In the genomic region with DNA sequence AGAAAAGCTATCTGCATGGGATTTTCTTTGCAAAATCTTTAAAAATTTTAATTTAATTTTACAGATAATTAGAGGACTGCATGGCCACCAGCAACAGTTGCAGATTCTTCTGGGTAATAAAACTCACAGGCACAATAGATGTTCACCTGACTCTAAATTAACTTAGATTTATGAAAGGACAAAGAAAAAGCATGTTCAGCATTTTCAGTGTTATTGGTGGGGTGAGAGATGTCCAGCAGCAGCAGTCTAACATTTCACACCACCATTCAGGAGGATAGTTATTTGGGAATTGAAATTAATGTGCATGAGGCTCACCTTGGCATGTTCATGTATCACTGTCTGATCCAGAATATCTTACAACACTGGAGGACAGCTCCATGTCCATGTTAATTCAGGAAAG, we compare ENCODE assay signal across 3 cellular contexts.
TF ChIP-seq lines count a peak whose summit lies in the region.

No MANE protein-coding gene starts in this region.

TF ChIP-seq in HepG2, 621 proteins besides CTCF, POLR2A, EP300 and RAD21:
- TF ChIP-seq, protein P1, sequence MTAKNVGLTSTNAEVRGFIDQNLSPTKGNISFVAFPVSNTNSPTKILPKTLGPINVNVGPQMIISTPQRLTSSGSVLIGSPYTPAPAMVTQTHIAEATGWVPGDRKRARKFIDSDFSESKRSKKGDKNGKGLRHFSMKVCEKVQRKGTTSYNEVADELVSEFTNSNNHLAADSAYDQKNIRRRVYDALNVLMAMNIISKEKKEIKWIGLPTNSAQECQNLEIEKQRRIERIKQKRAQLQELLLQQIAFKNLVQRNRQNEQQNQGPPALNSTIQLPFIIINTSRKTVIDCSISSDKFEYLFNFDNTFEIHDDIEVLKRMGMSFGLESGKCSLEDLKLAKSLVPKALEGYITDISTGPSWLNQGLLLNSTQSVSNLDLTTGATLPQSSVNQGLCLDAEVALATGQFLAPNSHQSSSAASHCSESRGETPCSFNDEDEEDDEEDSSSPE (CRISPR knock-in tag; IDR thresholded peaks at IDR 0.05), result no peak
- TF ChIP-seq, protein P2, sequence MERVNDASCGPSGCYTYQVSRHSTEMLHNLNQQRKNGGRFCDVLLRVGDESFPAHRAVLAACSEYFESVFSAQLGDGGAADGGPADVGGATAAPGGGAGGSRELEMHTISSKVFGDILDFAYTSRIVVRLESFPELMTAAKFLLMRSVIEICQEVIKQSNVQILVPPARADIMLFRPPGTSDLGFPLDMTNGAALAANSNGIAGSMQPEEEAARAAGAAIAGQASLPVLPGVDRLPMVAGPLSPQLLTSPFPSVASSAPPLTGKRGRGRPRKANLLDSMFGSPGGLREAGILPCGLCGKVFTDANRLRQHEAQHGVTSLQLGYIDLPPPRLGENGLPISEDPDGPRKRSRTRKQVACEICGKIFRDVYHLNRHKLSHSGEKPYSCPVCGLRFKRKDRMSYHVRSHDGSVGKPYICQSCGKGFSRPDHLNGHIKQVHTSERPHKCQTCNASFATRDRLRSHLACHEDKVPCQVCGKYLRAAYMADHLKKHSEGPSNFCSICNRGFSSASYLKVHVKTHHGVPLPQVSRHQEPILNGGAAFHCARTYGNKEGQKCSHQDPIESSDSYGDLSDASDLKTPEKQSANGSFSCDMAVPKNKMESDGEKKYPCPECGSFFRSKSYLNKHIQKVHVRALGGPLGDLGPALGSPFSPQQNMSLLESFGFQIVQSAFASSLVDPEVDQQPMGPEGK (CRISPR knock-in tag; IDR thresholded peaks at IDR 0.05), result no peak
- TF ChIP-seq MAFF (IDR thresholded peaks at IDR 0.05; ENCODE audit: low read depth, low read length) (peak; percentile 13; the same call in 1 of the 2 replicates), MAFK (conservative IDR thresholded peaks at IDR 0.05 in 1 of 2, IDR thresholded peaks at IDR 0.05 in 1 of 2; ENCODE audit: low read length in 2 of 2) (peak; percentile 50 to 51; a peak in 3 of 4 replicates), ZNF749 (CRISPR knock-in tag; IDR thresholded peaks at IDR 0.05; ENCODE audit: borderline replicate concordance) (no peak)
- TF ChIP-seq, protein P3, sequence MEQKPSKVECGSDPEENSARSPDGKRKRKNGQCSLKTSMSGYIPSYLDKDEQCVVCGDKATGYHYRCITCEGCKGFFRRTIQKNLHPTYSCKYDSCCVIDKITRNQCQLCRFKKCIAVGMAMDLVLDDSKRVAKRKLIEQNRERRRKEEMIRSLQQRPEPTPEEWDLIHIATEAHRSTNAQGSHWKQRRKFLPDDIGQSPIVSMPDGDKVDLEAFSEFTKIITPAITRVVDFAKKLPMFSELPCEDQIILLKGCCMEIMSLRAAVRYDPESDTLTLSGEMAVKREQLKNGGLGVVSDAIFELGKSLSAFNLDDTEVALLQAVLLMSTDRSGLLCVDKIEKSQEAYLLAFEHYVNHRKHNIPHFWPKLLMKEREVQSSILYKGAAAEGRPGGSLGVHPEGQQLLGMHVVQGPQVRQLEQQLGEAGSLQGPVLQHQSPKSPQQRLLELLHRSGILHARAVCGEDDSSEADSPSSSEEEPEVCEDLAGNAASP (CRISPR knock-in tag; IDR thresholded peaks at IDR 0.05; ENCODE audit: borderline replicate concordance), result no peak
TF ChIP-seq in HepG2: peak in this region for 2.

TF ChIP-seq in A549, 52 proteins besides CTCF, POLR2A, EP300 and RAD21:
- TF ChIP-seq SMC3 (IDR thresholded peaks at IDR 0.05) (no peak), MAFK (IDR thresholded peaks at IDR 0.05; ENCODE audit: partially characterized antibody) (peak; percentile 59)
TF ChIP-seq in A549: peak in this region for 1.

TF ChIP-seq in K562, 482 proteins besides CTCF, POLR2A, EP300 and RAD21:
- TF ChIP-seq EWSR1 (IDR thresholded peaks at IDR 0.05; ENCODE audit: borderline replicate concordance, low read depth, partially characterized antibody), result no peak
- TF ChIP-seq ZNF316 (IDR thresholded peaks at IDR 0.05), result peak; percentile 48
- TF ChIP-seq TBL1XR1 (IDR thresholded peaks at IDR 0.05; ENCODE audit: low read length in 2 of 2), result no peak
- TF ChIP-seq C11orf30 (IDR thresholded peaks at IDR 0.05; ENCODE audit: low read depth), result peak; percentile 33
